Comparison of ENCODE assay signal across 8 cellular contexts in genomic region chr4:15231265-15232091, GRCh38.
DNase-seq lines count a peak whose midpoint lies in the region; ATAC-seq and TF ChIP-seq lines count a peak whose summit lies in the region.

No MANE protein-coding gene starts in this region.

- no peaks in the 10 kb centered on the region for H3K36me3 Mint-ChIP-seq in chondrocyte (ENCODE audit: low read depth)

- no peaks in the 10 kb centered on the region for H3K27me3 ChIP-seq in AG04450 (ENCODE audit: control insufficient read depth, insufficient read depth, low read length)
- H3K27me3 ChIP-seq in left lung = no peaks in the 10 kb centered on the region

- H3K36me3 ChIP-seq in left lung = no peaks in the 10 kb centered on the region

- peak; percentile 81 for TF ChIP-seq CTCF in AG04450 (IDR thresholded peaks at IDR 0.05; ENCODE audit: low read depth, low read length)
- TF ChIP-seq CTCF in chondrocyte (IDR thresholded peaks at IDR 0.05) = peak; percentile 91
- TF ChIP-seq CTCF in left lung (IDR thresholded peaks at IDR 0.05) = peak; percentile 66 to 70

- H3K4me3 ChIP-seq in AG04450 (ENCODE audit: low read depth, low read length) = no peak overlapping the region
- no peak overlapping the region for H3K4me3 ChIP-seq in left lung

- no peaks in the 10 kb centered on the region for H3K27me3 Mint-ChIP-seq in chondrocyte (ENCODE audit: low read depth)

- peaks cover 43% of the 10 kb centered on the region for H3K4me1 Mint-ChIP-seq in chondrocyte (ENCODE audit: low read depth)

- peak; percentile 79 for DNase-seq in AG04450 (ENCODE audit: low read depth, low spot score)
- DNase-seq in NCI-H345 (lab: John Stamatoyannopoulos, UW) = peak; percentile 55
- peak; percentile 69 for DNase-seq in activated CD4-positive, alpha-beta T cell treated with anti-CD3 and anti-CD28 coated beads for 24 hours (ENCODE audit: low read depth in 2 of 2)
- DNase-seq in chondrocyte (ENCODE audit: low spot score) = no peak
- peak in 1 of 2 donors; percentile 73 for DNase-seq in left lung
- peak; percentile 39 to 51 (median 39) for DNase-seq in stimulated activated CD4-positive, alpha-beta T cell treated with anti-CD3 and anti-CD28 coated beads, TNF-alpha, amount 100 ng/mL, for 1 hour (ENCODE audit: low read depth in 3 of 3, low spot score in 1 of 3)

- POLR2A ChIA-PET in AG04450 (lab: Yijun Ruan, JAX) = no interaction called here

- no peak overlapping the region for H3K27ac Mint-ChIP-seq in chondrocyte (ENCODE audit: unreplicated experiment)

- no peaks in the 10 kb centered on the region for H3K9me3 ChIP-seq in AG04450 (ENCODE audit: control insufficient read depth, insufficient read depth, low read length)
- no peaks in the 10 kb centered on the region for H3K9me3 ChIP-seq in left lung

- intact Hi-C loops in left lung (cut with DNase I) = loop anchor here in 1 of 2 donors (10.0 kb wide), 1 partner anchor 163 kb away; no protein-coding TSS in a partner anchor

- CTCF ChIA-PET in AG04450 (lab: Charles Lee) = interaction anchor here (0.6 to 9.3 kb wide), 24 partner anchors 12 to 1028 kb away, joined by 3 to 191 read pairs (median 4); partner anchors contain the start of gene CC2D2A

- peak overlapping the region; percentile 47 for H3K27ac ChIP-seq in AG04450 (ENCODE audit: low read depth, low read length)
- H3K27ac ChIP-seq in left lung = no peak overlapping the region

- peaks cover 7 to 20% of the 10 kb centered on the region in 2 donors for H3K4me1 ChIP-seq in left lung

- H3K4me3 Mint-ChIP-seq in chondrocyte (ENCODE audit: unreplicated experiment) = no peak overlapping the region

- ATAC-seq in GM18519 (IDR thresholded peaks at IDR 0.05; ENCODE audit: low FRiP score, unreplicated experiment) (peak; percentile 75), HG03045 (IDR thresholded peaks at IDR 0.05; ENCODE audit: unreplicated experiment) (peak; percentile 78), left lung (peak; percentile 91)

- H3K9me3 Mint-ChIP-seq in chondrocyte (ENCODE audit: low read depth) = no peaks in the 10 kb centered on the region
